ENCODE assay signal across 11 cellular contexts in genomic region chr19:45161715-45162463, GRCh38. TPM values are rescaled to one million over a fixed set of nuclear protein-coding genes. Genes with fewer than 3 reads are reported as not detected.
DNase-seq lines count a peak whose midpoint lies in the region; ATAC-seq and TF ChIP-seq lines count a peak whose summit lies in the region.
"Had no signal": no experiment of that assay in that cellular context is flagged by ENCODE, and none has a peak within 500 bp of the region (broad histone marks: within the 10 kb centered on the region; RNA-seq: fewer than 3 reads in every experiment).

No MANE protein-coding gene starts in this region.

- TF ChIP-seq POLR2A in transverse colon (IDR thresholded peaks at IDR 0.05): no peak

- H3K9me3 ChIP-seq in adipocyte (ENCODE audit: control insufficient read depth, low read length) (no peaks in the 10 kb centered on the region), transverse colon (no peaks in the 10 kb centered on the region)
- H3K9me3 ChIP-seq: BLaER1 had no signal

- H3K27me3 ChIP-seq in adipocyte (replicated peaks; ENCODE audit: control insufficient read depth, insufficient read depth, low read length): peaks cover 29% of the 10 kb centered on the region
- H3K27me3 ChIP-seq in transverse colon: peaks cover 41% of the 10 kb centered on the region
- H3K27me3 ChIP-seq: BLaER1 had no signal

- 44% methylated on average over 24 of the region's 25 CpGs; no CpG with 5 or more reads in 1 of the 2 donors for WGBS in transverse colon (ENCODE audit: low coverage in 1 of 2), 2 donors

- no peak for ATAC-seq in HG02642 (IDR thresholded peaks at IDR 0.05; ENCODE audit: poor library complexity, unreplicated experiment)

- no peak overlapping the region for H3K9ac ChIP-seq in adipocyte (ENCODE audit: low read length)
- H3K9ac ChIP-seq: BLaER1 had no signal

- in situ Hi-C loops in transverse colon (cut with MboI; ENCODE audit: low pct_ligation_motif_present in 1 of 4, low pct_unique_long_range_greater_than_20kb in 1 of 4, low sequenced_read_pairs in 3 of 4): no loop called here

- no peak for TF ChIP-seq EP300 in transverse colon (IDR thresholded peaks at IDR 0.05; ENCODE audit: low read depth)

- DNase-seq in NCI-H748 (lab: John Stamatoyannopoulos, UW; ENCODE audit: unreplicated experiment) (peak; percentile 28), NCI-H748 treated with DMSO at 0.1 percent for 48 hours (lab: John Stamatoyannopoulos, UW) (no peak), adipocyte (ENCODE audit: low read depth) (peak; percentile 56), iris pigment epithelial cell (ENCODE audit: low read depth) (peak; percentile 29), transverse colon (no peak), cortex of kidney (lab: John Stamatoyannopoulos, UW) (no peak), NCI-H1694 (lab: John Stamatoyannopoulos, UW) (no peak)
- DNase-seq: activated T-cell treated with anti-CD3 and anti-CD28 coated beads, Interleukin-2, amount 50 U/mL, for 48 hours; GOT3 had no signal

- H3K4me3 ChIP-seq in adipocyte (ENCODE audit: low read length): no peak overlapping the region
- H3K4me3 ChIP-seq in transverse colon: no peak overlapping the region
- H3K4me3 ChIP-seq: BLaER1 had no signal

- H3K36me3 ChIP-seq in adipocyte (ENCODE audit: control insufficient read depth, insufficient read depth, low read length, severe bottlenecking) (no peaks in the 10 kb centered on the region), transverse colon (no peaks in the 10 kb centered on the region)
- H3K36me3 ChIP-seq: BLaER1 had no signal

- H3K27ac ChIP-seq in transverse colon: no peak overlapping the region

- intact Hi-C loops in transverse colon (cut with DNase I; ENCODE audit: low total_unique reads): no loop called here

- H3K4me1 ChIP-seq in adipocyte (ENCODE audit: control insufficient read depth, insufficient read depth, low read length) (peaks cover 10% of the 10 kb centered on the region), transverse colon (peaks cover 3 to 14% (median 11%) of the 10 kb centered on the region in 4 donors)

- peak in 3 of 5 experiments; percentile 14 to 22 (median 17) for TF ChIP-seq CTCF in transverse colon (IDR thresholded peaks at IDR 0.05)

RNA-seq across cellular contexts. Expression of gene NKPD1, which starts 1.1 kb away (rescaled TPM):
- total RNA-seq in transverse colon: 1 to 10 TPM in 1 of 4 donors, under 1 TPM in 1, not detected in 2; 0.32 to 1.5 TPM

RNA-seq across cellular contexts. Expression of gene TRAPPC6A, which starts 16.1 kb away (rescaled TPM):
- 10 to 100 TPM in 3 of 4 donors, not detected in 1; 15.7 to 51.2 (median 29.7) TPM for total RNA-seq in transverse colon

RNA-seq across cellular contexts. Expression of gene BLOC1S3, which starts 16.7 kb away (rescaled TPM):
- total RNA-seq in transverse colon: 10 to 100 TPM in 1 of 4 donors, 1 to 10 TPM in 3; 5.0 to 10.3 (median 9.2) TPM

Comparison
In these comparisons a context has a peak if more than half of its experiments do, and no peak if none do; other contexts are left out.
1. DNase-seq: peak in NCI-H748 (single experiment), adipocyte (single experiment) and iris pigment epithelial cell (single experiment); none in NCI-H748 treated with DMSO at 0.1 percent for 48 hours (single experiment), transverse colon (single experiment), cortex of kidney (single experiment) and NCI-H1694 (single experiment).